In the genomic region with DNA sequence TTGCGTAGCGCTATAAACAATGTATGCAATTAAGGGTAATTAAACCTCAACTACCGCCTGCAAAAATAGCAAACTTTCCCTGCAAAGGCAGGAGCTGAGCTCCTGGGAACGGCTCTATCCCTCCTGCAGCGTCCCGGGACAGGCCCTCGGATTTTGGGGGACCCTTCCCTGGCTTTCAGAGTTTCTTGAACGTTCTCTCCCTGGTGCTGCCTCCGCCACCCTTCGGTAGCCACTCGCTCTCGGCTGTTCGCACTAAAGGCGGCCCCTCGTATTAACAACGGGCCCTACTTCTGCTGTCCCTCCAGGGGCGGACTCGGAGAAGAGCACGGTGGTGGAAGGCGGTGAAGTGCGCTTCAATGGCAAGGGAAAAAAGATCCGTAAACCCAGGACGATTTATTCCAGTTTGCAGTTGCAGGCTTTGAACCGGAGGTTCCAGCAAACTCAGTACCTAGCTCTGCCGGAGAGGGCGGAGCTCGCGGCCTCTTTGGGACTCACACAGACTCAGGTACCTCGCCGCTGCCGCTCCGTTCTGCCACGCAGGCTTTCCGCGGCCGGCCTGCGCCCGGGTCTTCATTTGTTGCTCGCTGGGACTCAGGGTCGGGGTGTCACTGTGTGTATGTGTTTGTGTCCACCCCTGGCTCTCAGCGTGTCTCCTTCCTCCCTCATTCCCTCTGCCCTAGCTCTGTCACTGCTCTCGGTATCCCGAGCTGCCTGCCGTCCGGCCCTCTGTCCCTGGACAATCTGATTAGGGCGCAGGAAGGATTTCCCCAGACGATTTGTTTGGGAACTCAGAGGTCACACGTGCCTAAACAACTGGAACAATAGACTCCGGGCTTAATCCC, we compare ENCODE assay signal across 9 cellular contexts. TPM values are rescaled to one million over a fixed set of nuclear protein-coding genes. Genes with fewer than 3 reads are reported as not detected.
DNase-seq lines count a peak whose midpoint lies in the region; ATAC-seq and TF ChIP-seq lines count a peak whose summit lies in the region.
"Had no signal": no experiment of that assay in that cellular context is flagged by ENCODE, and none has a peak within 500 bp of the region (broad histone marks: within the 10 kb centered on the region; RNA-seq: fewer than 3 reads in every experiment).

No MANE protein-coding gene starts in this region.

- peak overlapping the region; percentile 90 for H3K4me2 ChIP-seq in GM23248 (ENCODE audit: unreplicated experiment)

- peaks cover 19% of the 10 kb centered on the region for H3K36me3 Mint-ChIP-seq in osteocyte (ENCODE audit: unreplicated experiment)

- no peaks in the 10 kb centered on the region for H3K9me3 ChIP-seq in BE2C
- no peaks in the 10 kb centered on the region for H3K9me3 ChIP-seq in GM23248 (ENCODE audit: low read depth)

- H3K36me3 ChIP-seq in BE2C: no peaks in the 10 kb centered on the region
- H3K36me3 ChIP-seq in GM23248 (ENCODE audit: low read depth): no peaks in the 10 kb centered on the region

- DNase-seq in BE2C (no peak), GM23248 (peak; percentile 65), T-helper 2 cell (peak in 3 of 5 experiments; percentile 45 to 80 (median 64)), ecto neural progenitor cell (ENCODE audit: low spot score) (peak; percentile 85), osteocyte (ENCODE audit: extremely low spot score, unreplicated experiment) (peak; percentile 78), occipital lobe (lab: John Stamatoyannopoulos, UW) (no peak)

- H3K9me3 Mint-ChIP-seq in osteocyte (ENCODE audit: unreplicated experiment): no peaks in the 10 kb centered on the region

- no peaks in the 10 kb centered on the region for H4K20me1 ChIP-seq in GM23248 (ENCODE audit: insufficient read depth)

- no peak for ATAC-seq in HG03097 (IDR thresholded peaks at IDR 0.05; ENCODE audit: low FRiP score, unreplicated experiment)
- ATAC-seq in GM18873 (IDR thresholded peaks at IDR 0.05; ENCODE audit: low FRiP score, unreplicated experiment): no peak

- TF ChIP-seq CTCF in BE2C (IDR thresholded peaks at IDR 0.05; ENCODE audit: low read depth, low read length) (no peak), osteocyte (IDR thresholded peaks at IDR 0.05) (peak; percentile 40)

- in situ Hi-C loops in GM23248 (cut with MboI): no loop called here

- peak overlapping the region; percentile 100 for H3K27ac Mint-ChIP-seq in osteocyte (ENCODE audit: unreplicated experiment)

- H3K27me3 ChIP-seq in BE2C (peaks cover 96% of the 10 kb centered on the region), GM23248 (replicated peaks; ENCODE audit: insufficient read depth) (peaks cover 14% of the 10 kb centered on the region)

- peaks cover 36% of the 10 kb centered on the region for H3K79me2 ChIP-seq in GM23248 (ENCODE audit: insufficient read depth)

- peak overlapping the region; percentile 89 for H3K9ac ChIP-seq in GM23248

- peaks cover 58% of the 10 kb centered on the region for H3K4me1 Mint-ChIP-seq in osteocyte (ENCODE audit: unreplicated experiment)

- peak overlapping the region; percentile 92 for H3K27ac ChIP-seq in GM23248
- H3K27ac ChIP-seq: epithelial cell of prostate had no signal

- no peaks in the 10 kb centered on the region for H3K27me3 Mint-ChIP-seq in osteocyte (ENCODE audit: unreplicated experiment)

- peak overlapping the region; percentile 90 for H2AFZ ChIP-seq in GM23248

- WGBS in GM23248 (ENCODE audit: low coverage in 1 of 2, low lambda C conversion rate in 2 of 2, missing lambda C conversion rate in 2 of 2), 2 experiments: 15 to 19% methylated on average over 48 to 49 of the region's 49 CpGs

- H3K9me2 ChIP-seq in GM23248 (ENCODE audit: insufficient read depth): no peaks in the 10 kb centered on the region

- peak overlapping the region; percentile 6; the same call in 1 of the 2 replicates for H3K4me3 ChIP-seq in BE2C (ENCODE audit: low read depth, low read length)
- peak overlapping the region; percentile 81 for H3K4me3 ChIP-seq in GM23248

- H3F3A ChIP-seq in GM23248 (ENCODE audit: insufficient read depth): no peaks in the 10 kb centered on the region

- H3K4me1 ChIP-seq in BE2C (no peaks in the 10 kb centered on the region), GM23248 (ENCODE audit: insufficient read depth) (peaks cover 8% of the 10 kb centered on the region; the same call in 1 of the 2 replicates)

- peak overlapping the region; percentile 99 for H3K4me3 Mint-ChIP-seq in osteocyte (ENCODE audit: unreplicated experiment)

RNA-seq across cellular contexts. Expression of a gene that starts 1.3 kb away (rescaled TPM):
- polyA plus RNA-seq in BE2C (2012; ENCODE audit: insufficient read depth, insufficient read length, low read depth): 1.4 TPM
- total RNA-seq in GM23248 (2014; rRNA removed; shearing (Covaris generic)): 3.3 and 3.8 TPM in 2 replicates
- polyA plus RNA-seq in GM23248 (2016; fragmentation: Nextera tagmentation; extraction: Ambion mirVana): 7.9 and 9.5 TPM in 2 replicates
- 25.2 and 29.7 TPM in 2 replicates for total RNA-seq in osteocyte
- total RNA-seq in occipital lobe: 21.4 TPM

RNA-seq across cellular contexts. Expression of a gene that starts 16.1 kb away (rescaled TPM):
- polyA plus RNA-seq in BE2C (2012; ENCODE audit: insufficient read depth, insufficient read length, low read depth): not detected
- total RNA-seq in GM23248 (2014; rRNA removed; shearing (Covaris generic)): 2.8 and 4.7 TPM in 2 replicates
- 6.0 and 6.8 TPM in 2 replicates for polyA plus RNA-seq in GM23248 (2016; fragmentation: Nextera tagmentation; extraction: Ambion mirVana)
- total RNA-seq in osteocyte (17.4 and 17.6 TPM in 2 replicates), occipital lobe (3.3 TPM)

Comparison
In these comparisons a context has a peak if more than half of its experiments do, and no peak if none do; other contexts are left out.
1. DNase-seq: peak in GM23248 (single experiment), T-helper 2 cell (3 of 5), ecto neural progenitor cell (single experiment) and osteocyte (single experiment); none in BE2C (single experiment) and occipital lobe (single experiment).